In the genomic region with DNA sequence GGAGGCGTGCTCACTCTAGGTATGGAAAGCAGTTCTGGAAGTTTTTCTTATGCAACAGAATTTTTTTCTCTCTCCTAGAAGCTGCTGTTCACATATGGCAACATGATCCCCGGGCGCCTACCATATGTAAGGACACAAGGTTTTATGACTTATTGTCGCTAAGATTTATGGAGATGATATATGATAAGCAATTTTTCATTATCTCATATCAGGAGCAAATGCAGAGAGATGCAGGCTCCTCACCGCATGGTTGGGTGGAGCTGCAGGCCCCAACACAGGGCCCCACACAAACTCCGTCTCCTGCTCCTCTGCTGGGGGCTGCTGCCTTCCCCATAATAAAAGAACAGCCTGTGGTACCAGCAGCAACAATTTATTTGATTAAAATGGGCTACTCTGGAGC, we compare ENCODE assay signal across 24 cellular contexts.
"Had no signal": no experiment of that assay in that cellular context is flagged by ENCODE, and none has a peak within 500 bp of the region (broad histone marks: within the 10 kb centered on the region; RNA-seq: fewer than 3 reads in every experiment).

No MANE protein-coding gene starts in this region.

- H3K4me3 Mint-ChIP-seq: activated T-helper 17 cell treated with anti-CD3 and anti-CD28 coated beads, Interleukin-2, amount 50 U/mL, for 72 hours; mesothelial cell of epicardium; naive thymus-derived CD8-positive, alpha-beta T cell; T-helper 2 cell treated with Interferon-gamma antibody and Interleukin-4, amounts not matched to agents 5 μg/mL and 100 μg/mL, for 36 hours had no signal

- H3K4me1 ChIP-seq: esophagus squamous epithelium, gastroesophageal sphincter, pancreas had no signal

- H3K27ac ChIP-seq: gastroesophageal sphincter, lower lobe of right lung, pancreas, upper lobe of left lung, WERI-Rb-1 had no signal

- H3K36me3 ChIP-seq: esophagus squamous epithelium, gastroesophageal sphincter, lower lobe of right lung, pancreas, upper lobe of left lung, WERI-Rb-1 had no signal

- H3K27me3 Mint-ChIP-seq: activated T-helper 17 cell treated with anti-CD3 and anti-CD28 coated beads, Interleukin-2, amount 50 U/mL, for 72 hours had no signal

- ATAC-seq: activated naive CD4-positive, alpha-beta T cell treated with anti-CD3 and anti-CD28 coated beads, Interleukin-2, amount 50 U/mL, for 72 hours; activated T-helper 17 cell treated with anti-CD3 and anti-CD28 coated beads, Interleukin-2, amount 50 U/mL, for 72 hours; effector memory CD8-positive, alpha-beta T cell; gastroesophageal sphincter; left colon; naive thymus-derived CD8-positive, alpha-beta T cell; stimulated activated naive CD8-positive, alpha-beta T cell treated with anti-CD3 and anti-CD28 coated beads, Interleukin-15, Interleukin-2, amounts not matched to agents 100 U/mL and 50 U/mL, for 24 hours had no signal

- H3K9me3 Mint-ChIP-seq: activated T-helper 17 cell treated with anti-CD3 and anti-CD28 coated beads, Interleukin-2, amount 50 U/mL, for 72 hours; effector memory CD8-positive, alpha-beta T cell; mesothelial cell of epicardium; naive thymus-derived CD8-positive, alpha-beta T cell; T-helper 2 cell treated with Interferon-gamma antibody and Interleukin-4, amounts not matched to agents 5 μg/mL and 100 μg/mL, for 36 hours had no signal

- H3K4me3 ChIP-seq: esophagus squamous epithelium, gastroesophageal sphincter, pancreas, upper lobe of left lung had no signal

- FAIRE-seq: keratinocyte, pancreas had no signal

- H3K9me3 ChIP-seq: esophagus squamous epithelium, gastroesophageal sphincter, lower lobe of right lung, pancreas, upper lobe of left lung had no signal

- H3K27ac Mint-ChIP-seq: activated naive CD4-positive, alpha-beta T cell treated with anti-CD3 and anti-CD28 coated beads, Interleukin-2, amount 50 U/mL, for 72 hours; activated T-helper 17 cell treated with anti-CD3 and anti-CD28 coated beads, Interleukin-2, amount 50 U/mL, for 72 hours; mesothelial cell of epicardium; naive thymus-derived CD8-positive, alpha-beta T cell; T-helper 2 cell treated with Interferon-gamma antibody and Interleukin-4, amounts not matched to agents 5 μg/mL and 100 μg/mL, for 36 hours had no signal

- H3K36me3 Mint-ChIP-seq: activated naive CD4-positive, alpha-beta T cell treated with anti-CD3 and anti-CD28 coated beads, Interleukin-2, amount 50 U/mL, for 72 hours; brain; mesothelial cell of epicardium; naive thymus-derived CD8-positive, alpha-beta T cell had no signal

- H3K27me3 ChIP-seq: esophagus squamous epithelium, pancreas, upper lobe of left lung had no signal

- DNase-seq: activated CD4-positive, alpha-beta T cell treated with anti-CD3 and anti-CD28 coated beads, Interleukin-2, amount 50 U/mL, for 1 hour; activated CD4-positive, CD25-positive, alpha-beta regulatory T cell treated with anti-CD3 and anti-CD28 coated beads, Interleukin-2, amount 50 U/mL, for 72 hours; activated T-cell treated with anti-CD3 and anti-CD28 coated beads, Interleukin-2, amount 50 U/mL, for 1 hour; aorta; effector memory CD8-positive, alpha-beta T cell; esophagus squamous epithelium; head of caudate nucleus; left colon; lower lobe of right lung; naive thymus-derived CD8-positive, alpha-beta T cell; pancreas; right cardiac atrium; stimulated activated CD4-positive, alpha-beta T cell treated with anti-CD3 and anti-CD28 coated beads, Interleukin-12 subunit alpha, Interleukin-12 subunit beta, amount 100 ng/mL, for 4 hours; stimulated activated CD4-positive, alpha-beta T cell treated with anti-CD3 and anti-CD28 coated beads, Interleukin-4, amount 100 ng/mL, for 4 hours; stimulated activated naive CD8-positive, alpha-beta T cell treated with anti-CD3 and anti-CD28 coated beads, Interleukin-15, Interleukin-2, amounts not matched to agents 100 U/mL and 50 U/mL, for 24 hours; upper lobe of left lung; WERI-Rb-1 had no signal
